Comparison of ENCODE assay signal across 15 cellular contexts in the genomic region with DNA sequence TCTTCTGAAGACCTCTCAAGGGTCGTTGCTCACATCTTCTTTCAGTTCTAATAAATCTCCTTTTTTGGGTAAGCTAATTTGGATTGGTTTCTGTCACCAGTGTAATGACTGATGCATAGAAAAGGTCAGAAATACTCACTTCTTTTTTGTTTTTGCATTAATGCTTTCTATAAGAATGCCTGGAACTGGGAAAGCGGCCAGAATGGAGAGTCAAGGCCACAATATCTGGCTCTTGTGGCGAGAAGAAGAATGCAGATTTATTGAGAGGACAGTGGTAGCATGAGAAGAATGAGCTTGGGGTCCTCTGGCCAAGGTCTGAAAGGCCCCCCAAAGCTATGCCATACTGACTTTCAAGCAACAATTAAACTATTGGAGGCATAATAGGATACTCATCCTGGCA.
"Had no signal": no experiment of that assay in that cellular context is flagged by ENCODE, and none has a peak within 500 bp of the region (broad histone marks: within the 10 kb centered on the region; RNA-seq: fewer than 3 reads in every experiment).

No MANE protein-coding gene starts in this region.

- H3K36me3 ChIP-seq: colonic mucosa, heart right ventricle, stomach, upper lobe of left lung had no signal

- H3K4me1 ChIP-seq: colonic mucosa, parathyroid adenoma, upper lobe of left lung had no signal

- H3K27me3 ChIP-seq: colonic mucosa, heart right ventricle, stomach, upper lobe of left lung had no signal

- H3K4me3 ChIP-seq: colonic mucosa, heart right ventricle, mucosa of descending colon, SK-N-MC, stomach, upper lobe of left lung had no signal

- DNase-seq: activated CD4-positive, alpha-beta T cell treated with anti-CD3 and anti-CD28 coated beads for 36 hours; activated CD4-positive, alpha-beta T cell treated with anti-CD3 and anti-CD28 coated beads, Interleukin-2, amount 50 U/mL, for 48 hours; activated T-cell treated with anti-CD3 and anti-CD28 coated beads for 4 hours; colonic mucosa; erythroblast; heart right ventricle; mesenchymal stem cell; mucosa of descending colon; naive thymus-derived CD4-positive, alpha-beta T cell; stimulated activated CD4-positive, alpha-beta T cell treated with anti-CD3 and anti-CD28 coated beads, Interleukin-4, amount 100 ng/mL, for 24 hours; stomach; T-cell; upper lobe of left lung had no signal

- H3K9ac ChIP-seq: parathyroid adenoma had no signal

- H3K27ac ChIP-seq: colonic mucosa, heart right ventricle, parathyroid adenoma, SK-N-MC, upper lobe of left lung had no signal
